ENCODE assay signal across 8 cellular contexts in genomic region chr19:44260343-44260681, GRCh38.
DNase-seq lines count a peak whose midpoint lies in the region; ATAC-seq and TF ChIP-seq lines count a peak whose summit lies in the region.

No MANE protein-coding gene starts in this region.

- peaks cover 41% of the 10 kb centered on the region for H3K9me3 Mint-ChIP-seq in memory B cell

- CTCF ChIA-PET in AG04449 (lab: Yijun Ruan, JAX): no interaction called here

- H3K27me3 Mint-ChIP-seq in memory B cell: no peaks in the 10 kb centered on the region

- no peak overlapping the region for H3K27ac Mint-ChIP-seq in memory B cell

- DNase-seq in AG04449 (ENCODE audit: low read depth, low spot score) (no peak), HFF-Myc (ENCODE audit: extremely low read depth, low read depth) (no peak), cerebellar cortex (ENCODE audit: low spot score) (peak; percentile 38), memory B cell (ENCODE audit: low spot score in 2 of 2) (no peak), NCI-H187 (lab: John Stamatoyannopoulos, UW) (no peak), NCI-H128 (lab: John Stamatoyannopoulos, UW; ENCODE audit: unreplicated experiment) (no peak), COLO668 (lab: John Stamatoyannopoulos, UW; ENCODE audit: unreplicated experiment) (no peak)
- no peak for DNase-seq in stimulated activated CD4-positive, alpha-beta T cell treated with anti-CD3 and anti-CD28 coated beads, Interleukin-2, amount 100 ng/mL, for 24 hours

- peaks cover 9% of the 10 kb centered on the region for H3K4me1 Mint-ChIP-seq in memory B cell

- POLR2A ChIA-PET in AG04449 (lab: Yijun Ruan, JAX): no interaction called here

- TF ChIP-seq CTCF in AG04449 (IDR thresholded peaks at IDR 0.05; ENCODE audit: insufficient read depth, low read length, missing control alignments) (no peak), HFF-Myc (IDR thresholded peaks at IDR 0.05; ENCODE audit: low read depth, low read length, missing control alignments) (no peak)

- peak overlapping the region; percentile 67 for H3K4me3 ChIP-seq in AG04449 (ENCODE audit: low read depth, low read length)
- H3K4me3 ChIP-seq in HFF-Myc (replicated peaks; ENCODE audit: low read depth, low read length): peak overlapping the region; percentile 40

- ATAC-seq in memory B cell (ENCODE audit: low read depth): no peak

- peaks cover 25% of the 10 kb centered on the region for H3K36me3 Mint-ChIP-seq in memory B cell

- peak overlapping the region; percentile 88 for H3K4me3 Mint-ChIP-seq in memory B cell
